In the genomic region with DNA sequence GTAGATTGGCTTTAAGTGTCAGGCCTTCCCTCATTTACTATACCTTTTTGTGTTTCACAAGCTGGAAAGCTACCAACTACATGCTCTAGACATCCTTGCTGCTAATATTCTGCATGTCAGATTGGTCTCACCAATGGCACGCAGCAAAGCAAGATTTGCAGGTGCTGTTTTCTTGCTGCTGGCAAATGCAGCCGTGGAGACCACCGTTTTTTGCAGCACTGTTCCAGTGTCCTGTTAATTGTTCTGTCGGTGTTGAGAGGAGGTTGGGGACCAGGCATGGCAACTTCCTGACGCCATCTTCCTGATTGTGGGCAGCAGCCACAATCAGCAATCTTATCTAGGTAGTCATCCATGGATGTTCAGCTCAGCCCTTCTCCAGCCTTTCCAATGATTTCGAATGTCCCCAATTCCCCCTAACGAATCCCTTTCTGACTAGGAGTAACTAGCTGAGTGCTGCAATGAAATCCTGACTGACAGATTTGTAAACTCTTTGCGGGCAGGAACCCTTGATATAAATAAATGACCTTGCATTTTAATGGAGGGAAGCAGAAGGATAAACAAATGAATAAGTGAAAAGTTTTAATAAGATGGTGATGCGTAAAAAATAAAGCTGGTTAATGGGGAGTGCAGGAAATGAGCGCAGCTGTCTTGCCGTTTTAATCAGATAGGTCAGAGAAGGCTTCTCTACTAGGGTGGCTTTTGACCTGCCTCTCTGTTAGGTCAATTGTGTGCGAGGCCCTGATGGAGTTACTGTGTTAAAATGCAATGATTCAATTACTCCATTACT, we compare ENCODE assay signal across 8 cellular contexts. TPM values are rescaled to one million over a fixed set of nuclear protein-coding genes. Genes with fewer than 3 reads are reported as not detected.
DNase-seq lines count a peak whose midpoint lies in the region; ATAC-seq, FAIRE-seq and TF ChIP-seq lines count a peak whose summit lies in the region.

No MANE protein-coding gene starts in this region.

- H3K4me3 ChIP-seq in bronchial epithelial cell (ENCODE audit: low read depth, low read length), result peak overlapping the region; percentile 60

- peak overlapping the region in 5 of 6 donors; percentile 99 to 100 (median 99) for H3K27ac Mint-ChIP-seq in naive B cell

- H3K4me3 Mint-ChIP-seq in naive B cell, result peak overlapping the region; percentile 93 to 99 (median 98)

- no peaks in the 10 kb centered on the region for H3K27me3 ChIP-seq in bronchial epithelial cell (ENCODE audit: control insufficient read depth, insufficient read depth, low read length)

- DNase-seq in ELF-1 (ENCODE audit: low read depth, low spot score), result peak; percentile 9
- DNase-seq in M059J (ENCODE audit: low read depth), result peak; percentile 25
- DNase-seq in bronchial epithelial cell (ENCODE audit: low read depth), result no peak
- no peak for DNase-seq in naive B cell
- DNase-seq in A172 (ENCODE audit: low spot score), result no peak
- DNase-seq in NCI-H1092 treated with DMSO at 0.1 percent for 48 hours (lab: John Stamatoyannopoulos, UW), result no peak

- FAIRE-seq in bronchial epithelial cell (lab: Jason Lieb, UNC), result no peak

- H3K4me1 Mint-ChIP-seq in naive B cell, result peaks cover 16 to 32% (median 28%) of the 10 kb centered on the region in 3 donors

- TF ChIP-seq CTCF in bronchial epithelial cell (IDR thresholded peaks at IDR 0.05; ENCODE audit: insufficient read depth, low read length, severe bottlenecking), result no peak

- peaks cover 0 to 5% (median 0%) of the 10 kb centered on the region in 7 donors for H3K9me3 Mint-ChIP-seq in naive B cell

- peaks cover 14 to 27% (median 23%) of the 10 kb centered on the region in 3 donors for H3K27me3 Mint-ChIP-seq in naive B cell

- H3K36me3 ChIP-seq in bronchial epithelial cell (ENCODE audit: control insufficient read depth, insufficient read depth, low read length), result no peaks in the 10 kb centered on the region

- ATAC-seq in naive B cell (ENCODE audit: low read depth in 2 of 2) (no peak), GM18873 (IDR thresholded peaks at IDR 0.05; ENCODE audit: low FRiP score, unreplicated experiment) (no peak), GM21515 (IDR thresholded peaks at IDR 0.05; ENCODE audit: unreplicated experiment) (no peak)

- peaks cover 12 to 16% of the 10 kb centered on the region in 2 donors for H3K36me3 Mint-ChIP-seq in naive B cell

RNA-seq across cellular contexts. Expression of a gene that starts 0.6 kb away (rescaled TPM):
- 17.2 and 48.6 TPM in 2 replicates for total RNA-seq in M059J (2014; rRNA removed; shearing (Covaris generic))
- 11.8 and 15.4 TPM in 2 replicates for total RNA-seq in bronchial epithelial cell
- 10 to 100 TPM; 11.1 to 21.1 (median 11.1) TPM for polyA plus RNA-seq in naive B cell (ENCODE audit: low read depth in 6 of 6)
- 28.8 and 39.0 TPM in 2 replicates for total RNA-seq in A172 (2014; rRNA removed; shearing (Covaris generic))

Comparison
In these comparisons a context has a peak if more than half of its experiments do, and no peak if none do; other contexts are left out.
1. DNase-seq: peak in ELF-1 (single experiment) and M059J (single experiment); none in bronchial epithelial cell (single experiment), naive B cell (single experiment), A172 (single experiment) and NCI-H1092 treated with DMSO at 0.1 percent for 48 hours (single experiment).